Comparison of ENCODE assay signal across 8 cellular contexts in the genomic region with DNA sequence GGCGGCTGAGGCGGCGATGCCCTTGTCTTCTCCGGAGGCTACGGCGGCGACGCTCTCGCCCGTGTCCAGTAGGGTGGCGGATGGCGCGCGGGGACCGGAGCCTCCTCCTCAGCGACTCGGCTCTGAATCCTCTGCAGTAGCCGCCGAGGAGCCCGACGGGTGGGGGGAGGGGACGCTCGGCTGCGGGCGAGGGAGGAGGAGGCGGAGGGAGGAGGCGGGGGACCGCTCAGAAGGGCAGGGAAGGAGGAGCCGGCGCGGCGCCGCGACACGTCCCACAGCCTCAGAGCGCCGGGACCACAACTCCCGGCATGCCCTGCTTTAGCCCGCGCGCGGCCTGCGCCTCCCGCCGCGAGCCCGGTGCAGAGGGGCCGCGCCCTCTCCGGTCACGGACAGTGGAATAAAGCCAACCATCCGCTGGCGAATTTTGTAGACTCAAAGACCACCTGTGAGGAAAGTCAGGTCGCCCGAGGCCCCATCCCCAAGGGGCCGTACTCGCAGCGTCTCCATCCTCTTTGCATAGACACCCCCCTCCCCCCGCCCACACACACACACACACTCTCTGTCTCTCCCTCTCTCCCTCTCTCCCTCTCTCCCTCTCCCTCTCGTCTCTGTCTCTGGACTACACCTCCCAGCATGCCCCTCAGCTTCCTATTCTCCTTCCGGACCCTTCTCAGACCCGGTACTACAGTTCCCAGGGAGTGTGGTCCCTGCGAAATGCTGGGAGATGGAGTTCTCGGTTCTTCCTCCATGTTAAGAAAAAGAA. TPM values are rescaled to one million over a fixed set of nuclear protein-coding genes. Genes with fewer than 3 reads are reported as not detected.
DNase-seq lines count a peak whose midpoint lies in the region; ATAC-seq and TF ChIP-seq lines count a peak whose summit lies in the region.

A gene with protein sequence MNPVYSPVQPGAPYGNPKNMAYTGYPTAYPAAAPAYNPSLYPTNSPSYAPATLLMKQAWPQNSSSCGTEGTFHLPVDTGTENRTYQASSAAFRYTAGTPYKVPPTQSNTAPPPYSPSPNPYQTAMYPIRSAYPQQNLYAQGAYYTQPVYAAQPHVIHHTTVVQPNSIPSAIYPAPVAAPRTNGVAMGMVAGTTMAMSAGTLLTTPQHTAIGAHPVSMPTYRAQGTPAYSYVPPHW (minus strand): TSS at position 157 of the 763 bp plus-strand sequence. CDS start 129,638 bp downstream, outside the sequence.

- intact Hi-C loops in T-helper 1 cell treated with Interleukin-12 subunit alpha and Interleukin-12 subunit beta and Interleukin-4 antibody, amounts not matched to agents 30 ng/mL and 1 ng/mL, for 36 hours (cut with micrococcal nuclease): loop anchor here (1.0 to 5.0 kb wide), 22 partner anchors 20 to 1495 kb away; a partner anchor contains a TSS
- intact Hi-C loops in heart right ventricle (cut with DNase I) (loop anchor here in 2 of 10 donors (5.0 to 10.0 kb wide), 5 partner anchors 46 to 196 kb away; no protein-coding TSS in a partner anchor), posterior cingulate gyrus (cut with DNase I) (loop anchor here (5.0 kb wide), 2 partner anchors 121 to 196 kb away; no protein-coding TSS in a partner anchor)

- H3K27ac ChIP-seq in heart right ventricle (peak within 1 kb of the TSS; percentile 77 to 95 (median 86)), upper lobe of left lung (peak within 1 kb of the TSS; percentile 61 to 90 (median 78))

- in situ Hi-C loops in GM13976 (cut with MboI; ENCODE audit: low sequenced_read_pairs, unreplicated experiment): no loop called here

- H3K36me3 ChIP-seq in heart right ventricle (no peaks in the 10 kb centered on the region), upper lobe of left lung (no peaks in the 10 kb centered on the region)

- peaks cover 4 to 32% (median 21%) of the 10 kb centered on the region in 9 donors for H3K4me1 ChIP-seq in heart right ventricle
- peaks cover 8 to 20% (median 15%) of the 10 kb centered on the region in 4 donors for H3K4me1 ChIP-seq in upper lobe of left lung

- peak within 1 kb of the TSS; percentile 73 to 100 (median 87) for H3K4me3 ChIP-seq in heart right ventricle
- H3K4me3 ChIP-seq in upper lobe of left lung: peak within 1 kb of the TSS; percentile 59 to 87 (median 70)

- H3K27me3 ChIP-seq in heart right ventricle (no peaks in the 10 kb centered on the region), upper lobe of left lung (no peaks in the 10 kb centered on the region)

- 0 to 1% methylated on average over 60 to 64 of the region's 64 CpGs for WGBS in heart right ventricle, 2 donors
- WGBS in upper lobe of left lung, 2 donors: 0 to 1% methylated on average over 15 to 46 of the region's 64 CpGs

- TF ChIP-seq CTCF in GM13976 (IDR thresholded peaks at IDR 0.05; ENCODE audit: borderline replicate concordance, control extremely low read depth, extremely low read depth, insufficient read depth, missing control alignments): no peak
- TF ChIP-seq CTCF in heart right ventricle (IDR thresholded peaks at IDR 0.05): peak in 5 of 9 donors; percentile 30 to 49 (median 40)
- TF ChIP-seq CTCF in upper lobe of left lung (IDR thresholded peaks at IDR 0.05): peak; percentile 13 to 81 (median 44)

- H3K9me3 ChIP-seq in heart right ventricle (no peaks in the 10 kb centered on the region), upper lobe of left lung (no peaks in the 10 kb centered on the region)

- TF ChIP-seq POLR2A in upper lobe of left lung (IDR thresholded peaks at IDR 0.05): peak in 3 of 4 donors; percentile 19 to 71 (median 48)

- DNase-seq in GM13976 (ENCODE audit: low spot score) (peak; percentile 97), NCI-H146 treated with DMSO at 0.1 percent for 48 hours (lab: John Stamatoyannopoulos, UW; ENCODE audit: unreplicated experiment) (peak; percentile 98), amniotic epithelial cell (ENCODE audit: low read depth) (peak; percentile 98), heart right ventricle (peak; percentile 96 to 97), posterior cingulate gyrus (peak; percentile 93 to 99 (median 94)), upper lobe of left lung (peak; percentile 98 to 99)

- TF ChIP-seq EP300 in upper lobe of left lung (IDR thresholded peaks at IDR 0.05): no peak

- ATAC-seq in HG02870 (IDR thresholded peaks at IDR 0.05; ENCODE audit: unreplicated experiment): peak; percentile 87
- peak; percentile 98 to 99 (median 98) for ATAC-seq in heart right ventricle
- peak; percentile 99 for ATAC-seq in upper lobe of left lung (ENCODE audit: low FRiP score in 2 of 2)

RNA-seq across cellular contexts. Expression of the gene that starts here (rescaled TPM):
- total RNA-seq in T-helper 1 cell treated with Interleukin-12 subunit alpha and Interleukin-12 subunit beta and Interleukin-4 antibody, amounts not matched to agents 30 ng/mL and 1 ng/mL, for 36 hours: 29.4 and 30.0 TPM in 2 replicates
- total RNA-seq in heart right ventricle (10 to 100 TPM; 26.7 to 37.1 (median 33.2) TPM), upper lobe of left lung (10 to 100 TPM; 15.7 to 30.7 (median 24.1) TPM)
- polyA plus RNA-seq in heart right ventricle: 1 to 10 TPM; 7.9 to 9.1 TPM

Comparison
In these comparisons a context has a peak if more than half of its experiments do, and no peak if none do; other contexts are left out.
1. Peak in every context shown above with its lines: DNase-seq, ATAC-seq, H3K4me3 ChIP-seq and H3K27ac ChIP-seq.